7 cellular contexts compared by ENCODE assay signal in the genomic region with DNA sequence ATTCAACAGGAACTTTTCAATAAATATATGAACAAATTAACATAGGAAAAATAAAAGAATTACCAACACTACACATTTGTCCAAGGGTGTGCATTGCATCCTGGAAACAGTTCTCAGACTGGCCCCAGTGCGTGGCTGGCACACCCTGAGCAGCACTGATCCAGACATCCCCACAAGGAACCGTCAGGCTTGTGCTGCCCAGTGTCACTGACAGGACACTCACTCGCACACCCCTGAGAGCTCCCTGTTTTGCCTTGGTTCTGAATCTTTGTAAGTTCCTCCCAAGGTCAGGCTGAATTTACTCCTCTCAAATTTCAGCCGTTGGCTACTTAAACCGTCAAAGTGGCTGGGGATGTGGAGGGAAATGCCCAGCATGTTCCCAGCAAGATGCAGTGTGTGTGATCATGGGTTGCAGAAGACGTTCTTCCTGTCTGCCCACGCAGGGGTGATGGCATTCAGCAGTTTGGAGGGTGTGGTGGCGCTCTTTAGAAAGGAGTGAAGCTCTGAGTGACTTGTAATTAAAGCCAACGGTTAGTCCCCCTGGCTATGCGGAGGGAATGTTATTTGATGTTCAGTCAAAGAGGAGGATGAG. TPM values are rescaled to one million over a fixed set of nuclear protein-coding genes. Genes with fewer than 3 reads are reported as not detected.
DNase-seq lines count a peak whose midpoint lies in the region; ATAC-seq and TF ChIP-seq lines count a peak whose summit lies in the region.

No MANE protein-coding gene starts in this region.

- peak overlapping the region; percentile 96 for H3K27ac Mint-ChIP-seq in HFFc6
- peak overlapping the region; percentile 95 for H3K27ac Mint-ChIP-seq in activated naive CD8-positive, alpha-beta T cell treated with anti-CD3 and anti-CD28 coated beads for 36 hours

- TF ChIP-seq CTCF in HFFc6 (IDR thresholded peaks at IDR 0.05) = peak; percentile 23; the same call in 1 of the 2 replicates

- H3K4me3 Mint-ChIP-seq in HFFc6 = peak overlapping the region; percentile 98
- H3K4me3 Mint-ChIP-seq in activated naive CD8-positive, alpha-beta T cell treated with anti-CD3 and anti-CD28 coated beads for 36 hours = peak overlapping the region; percentile 95

- no peak for ATAC-seq in HG03159 (IDR thresholded peaks at IDR 0.05; ENCODE audit: unreplicated experiment)
- ATAC-seq in GM18861 (IDR thresholded peaks at IDR 0.05; ENCODE audit: unreplicated experiment) = no peak

- H3K27me3 Mint-ChIP-seq in HFFc6 (ENCODE audit: insufficient read depth) = peaks cover 4% of the 10 kb centered on the region
- H3K27me3 Mint-ChIP-seq in activated naive CD8-positive, alpha-beta T cell treated with anti-CD3 and anti-CD28 coated beads for 36 hours = no peaks in the 10 kb centered on the region

- in situ Hi-C loops in SK-MEL-5 (cut with HindIII; ENCODE audit: low pct_unique_long_range_greater_than_20kb, low sequenced_read_pairs) = no loop called here

- peaks cover 80% of the 10 kb centered on the region for H3K4me1 Mint-ChIP-seq in HFFc6 (ENCODE audit: low read depth)
- H3K4me1 Mint-ChIP-seq in activated naive CD8-positive, alpha-beta T cell treated with anti-CD3 and anti-CD28 coated beads for 36 hours = peaks cover 75% of the 10 kb centered on the region

- peaks cover 14% of the 10 kb centered on the region; the same call in 1 of the 2 replicates for H3K36me3 Mint-ChIP-seq in HFFc6 (ENCODE audit: low read depth)
- peaks cover 7% of the 10 kb centered on the region for H3K36me3 Mint-ChIP-seq in activated naive CD8-positive, alpha-beta T cell treated with anti-CD3 and anti-CD28 coated beads for 36 hours

- DNase-seq in HFFc6 (peak; percentile 65), SK-MEL-5 (ENCODE audit: low read depth, low spot score) (peak; percentile 61), iris pigment epithelial cell (ENCODE audit: low read depth) (peak; percentile 98)
- DNase-seq in activated naive CD8-positive, alpha-beta T cell treated with anti-CD3 and anti-CD28 coated beads for 36 hours = peak; percentile 80
- DNase-seq in stimulated activated CD4-positive, alpha-beta T cell treated with anti-CD3 and anti-CD28 coated beads, Interleukin-15, amount 100 ng/mL, for 48 hours (ENCODE audit: low read depth in 2 of 2) = peak; percentile 69 to 75

- no peaks in the 10 kb centered on the region for H3K9me3 Mint-ChIP-seq in HFFc6
- H3K9me3 Mint-ChIP-seq in activated naive CD8-positive, alpha-beta T cell treated with anti-CD3 and anti-CD28 coated beads for 36 hours = no peaks in the 10 kb centered on the region

RNA-seq across cellular contexts. Expression of a gene that starts 1.7 kb away (rescaled TPM):
- total RNA-seq in HFFc6 (2021; fragmentation: NEBNext Ultra II Directional; extraction: Animal tissue kit (Norgen Biotek cat#: 25700)) = 1,000 to 10,000 TPM in 3 of 6 experiments, 100 to 1,000 TPM in 3; 623 to 1,524 (median 1,044) TPM
- 8.8 and 15.0 TPM in 2 replicates for total RNA-seq in SK-MEL-5 (2014; rRNA removed; shearing (Covaris generic))
- polyA plus RNA-seq in SK-MEL-5 (2015; cell fraction: cytosol; rRNA removed) = 14.6 and 29.9 TPM in 2 replicates
- 3.3 and 7.3 TPM in 2 replicates for polyA plus RNA-seq in SK-MEL-5 (2015; cell fraction: nucleus; rRNA removed)
- 100 to 1,000 TPM; 124 to 126 TPM for total RNA-seq in activated naive CD8-positive, alpha-beta T cell treated with anti-CD3 and anti-CD28 coated beads for 36 hours

RNA-seq across cellular contexts. Expression of a gene that starts 15.5 kb away (rescaled TPM):
- total RNA-seq in HFFc6 (2021; fragmentation: NEBNext Ultra II Directional; extraction: Animal tissue kit (Norgen Biotek cat#: 25700)) = 100 to 1,000 TPM; 192 to 469 (median 458) TPM
- total RNA-seq in SK-MEL-5 (2014; rRNA removed; shearing (Covaris generic)) = not detected in 2 replicates
- polyA plus RNA-seq in SK-MEL-5 (2015; cell fraction: cytosol; rRNA removed) = not detected in 2 replicates
- polyA plus RNA-seq in SK-MEL-5 (2015; cell fraction: nucleus; rRNA removed) = not detected in 2 replicates
- 10 to 100 TPM; 67.1 to 68.9 TPM for total RNA-seq in activated naive CD8-positive, alpha-beta T cell treated with anti-CD3 and anti-CD28 coated beads for 36 hours

RNA-seq across cellular contexts. Expression of a gene that starts 20.8 kb away (rescaled TPM):
- not detected for total RNA-seq in HFFc6 (2021; fragmentation: NEBNext Ultra II Directional; extraction: Animal tissue kit (Norgen Biotek cat#: 25700))
- total RNA-seq in SK-MEL-5 (2014; rRNA removed; shearing (Covaris generic)) = not detected in 2 replicates
- polyA plus RNA-seq in SK-MEL-5 (2015; cell fraction: cytosol; rRNA removed) = not detected in 2 replicates
- polyA plus RNA-seq in SK-MEL-5 (2015; cell fraction: nucleus; rRNA removed) = not detected in 2 replicates
- total RNA-seq in activated naive CD8-positive, alpha-beta T cell treated with anti-CD3 and anti-CD28 coated beads for 36 hours = 10 to 100 TPM; 24.3 to 25.6 TPM

RNA-seq across cellular contexts. Expression of a gene that starts 22.3 kb away (rescaled TPM):
- under 1 TPM in 5 of 6 experiments, not detected in 1; 0.21 to 0.41 (median 0.28) TPM for total RNA-seq in HFFc6 (2021; fragmentation: NEBNext Ultra II Directional; extraction: Animal tissue kit (Norgen Biotek cat#: 25700))
- not detected in 2 replicates for total RNA-seq in SK-MEL-5 (2014; rRNA removed; shearing (Covaris generic))
- not detected in 2 replicates for polyA plus RNA-seq in SK-MEL-5 (2015; cell fraction: cytosol; rRNA removed)
- not detected in 2 replicates for polyA plus RNA-seq in SK-MEL-5 (2015; cell fraction: nucleus; rRNA removed)
- not detected for total RNA-seq in activated naive CD8-positive, alpha-beta T cell treated with anti-CD3 and anti-CD28 coated beads for 36 hours

RNA-seq across cellular contexts. Expression of a gene that starts 28.4 kb away (rescaled TPM):
- total RNA-seq in HFFc6 (2021; fragmentation: NEBNext Ultra II Directional; extraction: Animal tissue kit (Norgen Biotek cat#: 25700)) = 1 to 10 TPM in 1 of 6 experiments, under 1 TPM in 1, not detected in 4; 0.50 to 1.5 TPM
- not detected in 2 replicates for total RNA-seq in SK-MEL-5 (2014; rRNA removed; shearing (Covaris generic))
- not detected in 2 replicates for polyA plus RNA-seq in SK-MEL-5 (2015; cell fraction: cytosol; rRNA removed)
- not detected in 2 replicates for polyA plus RNA-seq in SK-MEL-5 (2015; cell fraction: nucleus; rRNA removed)
- not detected for total RNA-seq in activated naive CD8-positive, alpha-beta T cell treated with anti-CD3 and anti-CD28 coated beads for 36 hours

Comparison
In these comparisons a context has a peak if more than half of its experiments do, and no peak if none do; other contexts are left out.
1. RNA of a gene that starts 1.7 kb away (total RNA-seq): 623 to 1,524 TPM in HFFc6; 124 to 126 TPM in activated naive CD8-positive, alpha-beta T cell treated with anti-CD3 and anti-CD28 coated beads for 36 hours and 8.8 to 15.0 TPM in SK-MEL-5; every median in the first group is over 4 times any median in the second.
2. RNA of a gene that starts 15.5 kb away (total RNA-seq): 192 to 469 TPM in HFFc6 and 67.1 to 68.9 TPM in activated naive CD8-positive, alpha-beta T cell treated with anti-CD3 and anti-CD28 coated beads for 36 hours; not detected in SK-MEL-5; every median in the first group is over 10 times any median in the second.
3. RNA of a gene that starts 20.8 kb away (total RNA-seq): 24.3 to 25.6 TPM in activated naive CD8-positive, alpha-beta T cell treated with anti-CD3 and anti-CD28 coated beads for 36 hours; not detected in HFFc6 and not detected in SK-MEL-5; every median in the first group is over 10 times any median in the second.
4. Peak in every context shown above with its lines, with median percentiles within 50 percentile points of each other: DNase-seq.